In the genomic region with DNA sequence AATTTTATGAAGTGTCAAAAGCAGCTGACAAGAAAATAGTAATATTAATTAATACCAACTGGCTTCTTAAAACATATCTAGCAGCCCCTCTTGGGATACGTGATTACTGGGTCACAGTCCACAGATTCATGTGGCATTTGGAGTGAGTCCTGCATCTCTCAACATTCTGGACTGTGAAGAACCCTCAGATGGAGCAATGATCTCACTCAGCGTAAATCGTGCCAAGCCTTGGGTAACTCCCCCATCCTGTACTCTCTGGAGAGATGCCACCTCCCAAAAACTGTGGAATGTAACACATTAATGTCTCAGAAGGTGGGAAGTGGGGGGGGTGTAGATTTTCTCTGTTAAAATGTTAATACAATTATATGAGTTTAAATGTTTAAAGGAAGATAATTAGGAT, we compare ENCODE assay signal across 27 cellular contexts.
DNase-seq lines count a peak whose midpoint lies in the region; ATAC-seq, FAIRE-seq and TF ChIP-seq lines count a peak whose summit lies in the region.
"Had no signal": no experiment of that assay in that cellular context is flagged by ENCODE, and none has a peak within 500 bp of the region (broad histone marks: within the 10 kb centered on the region; RNA-seq: fewer than 3 reads in every experiment).

No MANE protein-coding gene starts in this region.

- intact Hi-C loops in Right ventricle myocardium inferior (cut with DNase I) (no loop called here), cardiac septum (cut with DNase I) (no loop called here), vagina (cut with DNase I) (no loop called here)

- H3K79me2 ChIP-seq in astrocyte (ENCODE audit: insufficient read depth, low read length) (no peaks in the 10 kb centered on the region), smooth muscle cell (ENCODE audit: low read depth) (no peaks in the 10 kb centered on the region)

- no peak for TF ChIP-seq POLR2A in vagina (IDR thresholded peaks at IDR 0.05)

- DNase-seq in Right ventricle myocardium inferior (ENCODE audit: missing footprints) (no peak), cardiac septum (ENCODE audit: low spot score) (no peak), astrocyte (ENCODE audit: low read depth) (peak; percentile 44), kidney glomerular epithelial cell (lab: John Stamatoyannopoulos, UW) (peak; percentile 34), vagina (ENCODE audit: extremely low spot score in 2 of 2) (no peak), smooth muscle cell (lab: John Stamatoyannopoulos, UW; ENCODE audit: unreplicated experiment) (no peak), NCI-H2081 treated with DMSO at 0.1 percent for 48 hours (lab: John Stamatoyannopoulos, UW) (no peak)
- DNase-seq in stimulated activated CD4-positive, alpha-beta T cell treated with anti-CD3 and anti-CD28 coated beads, Interleukin-15, amount 100 ng/mL, for 24 hours = no peak
- DNase-seq: activated CD4-positive, alpha-beta T cell treated with anti-CD3 and anti-CD28 coated beads, Interleukin-2, amount 50 U/mL, for 48 hours; activated CD8-positive, alpha-beta memory T cell treated with anti-CD3 and anti-CD28 coated beads, Interleukin-2, amount 50 U/mL, for 4 hours; activated naive CD4-positive, alpha-beta T cell treated with anti-CD3 and anti-CD28 coated beads, Interleukin-2, amount 10 ng/mL, durations not matched to agents 7 days and 5 days; DMS53; effector memory CD8-positive, alpha-beta T cell; erythroblast; GF-D8; HCEC 1CT; natural killer cell; NCI-H2029; NCI-H69; Peyer's patch; T-cell; upper lobe of right lung had no signal

- WGBS in smooth muscle cell (ENCODE audit: low lambda C conversion rate) = 84% methylated on average over 3 of the region's 3 CpGs

- FAIRE-seq in astrocyte (lab: Jason Lieb, UNC) = no peak

- H3K36me3 ChIP-seq in astrocyte (ENCODE audit: insufficient read depth, low read length) = no peaks in the 10 kb centered on the region
- H3K36me3 ChIP-seq in vagina = no peaks in the 10 kb centered on the region
- H3K36me3 ChIP-seq in smooth muscle cell (ENCODE audit: low read depth) = no peaks in the 10 kb centered on the region
- H3K36me3 ChIP-seq: breast epithelium, Peyer's patch, SJSA1, upper lobe of right lung had no signal

- no peak overlapping the region for H3K27ac Mint-ChIP-seq in astrocyte (ENCODE audit: unreplicated experiment)
- H3K27ac Mint-ChIP-seq: activated naive CD4-positive, alpha-beta T cell treated with anti-CD3 and anti-CD28 coated beads, Interleukin-2, amount 10 ng/mL, durations not matched to agents 7 days and 5 days; activated T-helper 1 cell treated with anti-CD3 and anti-CD28 coated beads, Interleukin-12 subunit alpha, Interleukin-12 subunit beta, Interleukin-2, Interleukin-4 antibody, amounts not matched to agents 30 ng/mL and 10 ng/mL and 1 ng/mL, durations not matched to agents 14 hours and 24 hours and 36 hours; B cell; effector memory CD8-positive, alpha-beta T cell; natural killer cell; T-cell had no signal

- H3K27me3 ChIP-seq in astrocyte (ENCODE audit: insufficient read depth, low read length) = no peaks in the 10 kb centered on the region
- no peaks in the 10 kb centered on the region for H3K27me3 ChIP-seq in vagina
- no peaks in the 10 kb centered on the region for H3K27me3 ChIP-seq in smooth muscle cell (ENCODE audit: low read depth)
- H3K27me3 ChIP-seq: breast epithelium, Peyer's patch, SJSA1, upper lobe of right lung had no signal

- H3K27me3 Mint-ChIP-seq in astrocyte (ENCODE audit: low read depth, unreplicated experiment) = peaks cover 4% of the 10 kb centered on the region
- H3K27me3 Mint-ChIP-seq: activated naive CD4-positive, alpha-beta T cell treated with anti-CD3 and anti-CD28 coated beads, Interleukin-2, amount 10 ng/mL, durations not matched to agents 7 days and 5 days; effector memory CD8-positive, alpha-beta T cell had no signal

- H3K27ac ChIP-seq in astrocyte (ENCODE audit: low read depth, low read length) = no peak overlapping the region
- H3K27ac ChIP-seq in vagina = no peak overlapping the region
- H3K27ac ChIP-seq in smooth muscle cell (ENCODE audit: low read depth) = no peak overlapping the region
- H3K27ac ChIP-seq: breast epithelium, coronary artery, Peyer's patch, SJSA1, upper lobe of right lung had no signal

- H3K4me2 ChIP-seq in astrocyte (ENCODE audit: low read length) = no peak overlapping the region
- H3K4me2 ChIP-seq in smooth muscle cell = no peak overlapping the region

- H3K9me3 ChIP-seq in astrocyte (ENCODE audit: insufficient read depth, low read depth, low read length) = no peaks in the 10 kb centered on the region
- no peaks in the 10 kb centered on the region for H3K9me3 ChIP-seq in vagina
- no peaks in the 10 kb centered on the region for H3K9me3 ChIP-seq in smooth muscle cell (replicated peaks; ENCODE audit: low read depth)
- H3K9me3 ChIP-seq: breast epithelium, Peyer's patch, SJSA1, upper lobe of right lung had no signal

- H3K4me1 ChIP-seq in astrocyte (ENCODE audit: insufficient read depth, low read length) (no peaks in the 10 kb centered on the region), vagina (no peaks in the 10 kb centered on the region), smooth muscle cell (ENCODE audit: low read depth) (no peaks in the 10 kb centered on the region)
- H3K4me1 ChIP-seq: breast epithelium, Peyer's patch, SJSA1, upper lobe of right lung had no signal

- no peaks in the 10 kb centered on the region for H3K36me3 Mint-ChIP-seq in astrocyte (ENCODE audit: low read depth, unreplicated experiment)
- H3K36me3 Mint-ChIP-seq: activated naive CD4-positive, alpha-beta T cell treated with anti-CD3 and anti-CD28 coated beads, Interleukin-2, amount 10 ng/mL, durations not matched to agents 7 days and 5 days; natural killer cell; T-cell had no signal

- H3K9me3 Mint-ChIP-seq in astrocyte (ENCODE audit: unreplicated experiment) = no peaks in the 10 kb centered on the region
- H3K9me3 Mint-ChIP-seq: activated naive CD4-positive, alpha-beta T cell treated with anti-CD3 and anti-CD28 coated beads, Interleukin-2, amount 10 ng/mL, durations not matched to agents 7 days and 5 days; effector memory CD8-positive, alpha-beta T cell had no signal

- no peaks in the 10 kb centered on the region for H3K4me1 Mint-ChIP-seq in astrocyte (ENCODE audit: low read depth, unreplicated experiment)
- H3K4me1 Mint-ChIP-seq: activated naive CD4-positive, alpha-beta T cell treated with anti-CD3 and anti-CD28 coated beads, Interleukin-2, amount 10 ng/mL, durations not matched to agents 7 days and 5 days; B cell; natural killer cell; T-cell had no signal

- no peaks in the 10 kb centered on the region for H3F3A ChIP-seq in smooth muscle cell (ENCODE audit: low read depth)

- TF ChIP-seq CTCF in astrocyte (IDR thresholded peaks at IDR 0.05; ENCODE audit: insufficient read depth, low read depth, low read length) (no peak), vagina (IDR thresholded peaks at IDR 0.05) (no peak), smooth muscle cell (IDR thresholded peaks at IDR 0.05; ENCODE audit: borderline replicate concordance, insufficient read depth, poor library complexity, severe bottlenecking) (no peak)

- H3K4me3 ChIP-seq in astrocyte (ENCODE audit: insufficient read depth, low read depth, low read length) = no peak overlapping the region
- H3K4me3 ChIP-seq in vagina = no peak overlapping the region
- no peak overlapping the region for H3K4me3 ChIP-seq in smooth muscle cell
- H3K4me3 ChIP-seq: breast epithelium, coronary artery, Peyer's patch, SJSA1, upper lobe of right lung had no signal

- H2AFZ ChIP-seq in astrocyte (ENCODE audit: low read depth, low read length) = no peak overlapping the region
- no peak overlapping the region for H2AFZ ChIP-seq in smooth muscle cell (ENCODE audit: low read depth)

- H3K9ac ChIP-seq in astrocyte (ENCODE audit: low read length) (no peak overlapping the region), smooth muscle cell (ENCODE audit: low read depth) (no peak overlapping the region)

- H4K20me1 ChIP-seq in astrocyte (ENCODE audit: insufficient read depth, low read length) (no peaks in the 10 kb centered on the region), smooth muscle cell (ENCODE audit: low read depth) (no peaks in the 10 kb centered on the region)

- ATAC-seq in Right ventricle myocardium inferior = peak; percentile 50
- ATAC-seq: effector memory CD8-positive, alpha-beta T cell; natural killer cell; T-cell; upper lobe of right lung had no signal

- H3K4me3 Mint-ChIP-seq in astrocyte (ENCODE audit: unreplicated experiment) = no peak overlapping the region
- H3K4me3 Mint-ChIP-seq: activated naive CD4-positive, alpha-beta T cell treated with anti-CD3 and anti-CD28 coated beads, Interleukin-2, amount 10 ng/mL, durations not matched to agents 7 days and 5 days; activated T-helper 1 cell treated with anti-CD3 and anti-CD28 coated beads, Interleukin-12 subunit alpha, Interleukin-12 subunit beta, Interleukin-2, Interleukin-4 antibody, amounts not matched to agents 30 ng/mL and 10 ng/mL and 1 ng/mL, durations not matched to agents 14 hours and 24 hours and 36 hours; B cell; effector memory CD8-positive, alpha-beta T cell; natural killer cell; T-cell had no signal

Comparison
In these comparisons a context has a peak if more than half of its experiments do, and no peak if none do; other contexts are left out.
1. DNase-seq: peak in astrocyte (single experiment) and kidney glomerular epithelial cell (single experiment); none in Right ventricle myocardium inferior (single experiment), cardiac septum (single experiment), vagina (0 of 2), smooth muscle cell (single experiment), NCI-H2081 treated with DMSO at 0.1 percent for 48 hours (single experiment) and stimulated activated CD4-positive, alpha-beta T cell treated with anti-CD3 and anti-CD28 coated beads, Interleukin-15, amount 100 ng/mL, for 24 hours (single experiment).